In the genomic region with DNA sequence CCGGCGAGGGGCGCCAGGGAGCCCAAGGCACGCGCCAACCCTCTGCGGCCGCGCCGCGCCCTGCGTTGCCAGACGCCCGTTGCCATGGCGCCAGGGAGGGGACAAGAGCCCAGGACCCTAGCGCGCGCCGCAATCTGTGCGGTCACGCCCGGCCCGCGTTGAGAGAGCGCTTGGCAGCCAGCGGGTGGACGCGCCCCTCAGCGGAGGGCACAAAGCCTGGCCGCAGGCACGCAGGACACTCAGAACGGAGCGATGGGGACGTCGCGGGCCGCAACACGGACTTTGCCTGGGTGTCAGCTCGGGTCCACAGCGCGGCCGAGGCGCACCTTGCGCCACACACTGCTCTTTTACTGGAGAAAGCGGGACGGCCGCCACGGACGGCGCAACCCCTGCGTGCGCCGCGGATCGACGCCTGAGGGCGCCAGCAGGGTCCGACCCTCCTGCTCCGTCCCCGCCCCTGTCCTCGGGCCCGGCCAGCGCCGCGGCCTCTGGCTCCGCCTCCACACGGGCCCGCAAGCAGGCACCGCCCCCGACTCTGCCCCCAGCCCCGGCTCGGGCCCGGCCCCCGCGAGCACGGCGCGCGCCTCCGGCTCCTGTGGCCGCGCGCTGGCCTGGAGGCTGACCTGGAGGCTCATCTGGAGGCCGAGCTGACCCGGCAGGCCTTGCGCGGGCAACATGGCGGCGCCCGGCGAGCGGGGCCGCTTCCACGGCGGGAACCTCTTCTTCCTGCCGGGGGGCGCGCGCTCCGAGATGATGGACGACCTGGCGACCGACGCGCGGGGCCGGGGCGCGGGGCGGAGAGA, we compare ENCODE assay signal across 8 cellular contexts. TPM values are rescaled to one million over a fixed set of nuclear protein-coding genes. Genes with fewer than 3 reads are reported as not detected.
DNase-seq lines count a peak whose midpoint lies in the region; ATAC-seq and TF ChIP-seq lines count a peak whose summit lies in the region.

A gene (plus strand): TSS at position 650 of the 803 bp plus-strand sequence. CDS start 26 bp downstream, at position 676.

- peaks cover 8% of the 10 kb centered on the region for H3K36me3 ChIP-seq in CD8-positive, alpha-beta T cell (ENCODE audit: insufficient read depth, low read length)
- peaks cover 0 to 17% (median under 1%) of the 10 kb centered on the region in 4 donors for H3K36me3 ChIP-seq in liver (ENCODE audit: control insufficient read depth in 4 of 4, insufficient read depth in 3 of 4, low read depth in 1 of 4, low read length in 3 of 4)

- peak within 1 kb of the TSS; percentile 82 for H3K4me3 Mint-ChIP-seq in CD8-positive, alpha-beta T cell

- peak within 1 kb of the TSS; percentile 4 to 56 for H3K9ac ChIP-seq in liver (ENCODE audit: low read depth in 1 of 2, low read length in 2 of 2)

- H3K4me3 ChIP-seq in CD8-positive, alpha-beta T cell (ENCODE audit: low read depth, low read length), result peak within 1 kb of the TSS; percentile 71
- H3K4me3 ChIP-seq in liver (ENCODE audit: low read depth in 1 of 3, low read length in 3 of 3), result peak within 1 kb of the TSS; percentile 65 to 90 (median 77)

- peaks cover 15% of the 10 kb centered on the region for H3K4me1 ChIP-seq in CD8-positive, alpha-beta T cell (ENCODE audit: insufficient read depth, low read length)
- H3K4me1 ChIP-seq in liver (ENCODE audit: control insufficient read depth in 4 of 4, insufficient read depth in 4 of 4, low read length in 3 of 4), result peaks cover 5 to 35% (median 17%) of the 10 kb centered on the region in 4 donors

- no peak for TF ChIP-seq CTCF in CD8-positive, alpha-beta T cell (IDR thresholded peaks at IDR 0.05)
- TF ChIP-seq CTCF in liver (IDR thresholded peaks at IDR 0.05; ENCODE audit: low read depth, low read length, missing input control), result peak; percentile 27

- H3K36me3 Mint-ChIP-seq in CD8-positive, alpha-beta T cell, result peaks cover 15% of the 10 kb centered on the region

- POLR2A ChIA-PET in CD8-positive, alpha-beta T cell (lab: Charles Lee), result interaction anchor here (1.4 to 3.8 kb wide), 3 partner anchors 12 to 675 kb away, joined by 3 to 17 read pairs (median 10); a partner anchor contains a TSS

- under 1% methylated on average over 109 of the region's 109 CpGs for WGBS in liver

- H3K27me3 ChIP-seq in CD8-positive, alpha-beta T cell (ENCODE audit: insufficient read depth, low read length), result peaks cover 12% of the 10 kb centered on the region
- H3K27me3 ChIP-seq in liver (ENCODE audit: control insufficient read depth in 4 of 4, insufficient read depth in 4 of 4, low read length in 3 of 4), result no peaks in the 10 kb centered on the region

- H3K27ac Mint-ChIP-seq in CD8-positive, alpha-beta T cell, result peak within 1 kb of the TSS; percentile 66

- H3K9me3 ChIP-seq in CD8-positive, alpha-beta T cell (ENCODE audit: low read length), result no peaks in the 10 kb centered on the region
- no peaks in the 10 kb centered on the region for H3K9me3 ChIP-seq in liver (ENCODE audit: control insufficient read depth in 4 of 4, low read length in 3 of 4)

- TF ChIP-seq RAD21 in liver (IDR thresholded peaks at IDR 0.05), result no peak

- peaks cover 16% of the 10 kb centered on the region for H3K4me1 Mint-ChIP-seq in CD8-positive, alpha-beta T cell (ENCODE audit: low read depth)

- CTCF ChIA-PET in CD8-positive, alpha-beta T cell (lab: Charles Lee), result interaction anchor here (1.4 kb wide), 1 partner anchor 8 kb away, joined by 3 read pairs; no protein-coding TSS in a partner anchor

- peak within 1 kb of the TSS; percentile 48 for H3K27ac ChIP-seq in CD8-positive, alpha-beta T cell (ENCODE audit: low read depth, low read length)
- H3K27ac ChIP-seq in liver (ENCODE audit: low read depth in 1 of 2, low read length in 2 of 2), result peak within 1 kb of the TSS; percentile 83 to 87

- peak; percentile 29 to 77 (median 55) for DNase-seq in CD8-positive, alpha-beta T cell
- DNase-seq in GM19240 (ENCODE audit: insufficient read length, low spot score), result peak; percentile 98
- DNase-seq in NCI-H460 (ENCODE audit: extremely low read depth, low read depth), result peak; percentile 91
- peak; percentile 77 for DNase-seq in activated CD4-positive, alpha-beta T cell treated with anti-CD3 and anti-CD28 coated beads for 48 hours
- DNase-seq in ecto neural progenitor cell (ENCODE audit: low spot score), result peak; percentile 98
- peak; percentile 46 to 70 for DNase-seq in stimulated activated CD4-positive, alpha-beta T cell treated with anti-CD3 and anti-CD28 coated beads, Interleukin-4, amount 100 ng/mL, for 4 hours

- peak; percentile 79 for ATAC-seq in CD8-positive, alpha-beta T cell
- ATAC-seq in HG03378 (IDR thresholded peaks at IDR 0.05; ENCODE audit: unreplicated experiment), result peak; percentile 48

- peaks cover 22% of the 10 kb centered on the region for H3K27me3 Mint-ChIP-seq in CD8-positive, alpha-beta T cell (ENCODE audit: low read depth)

- intact Hi-C loops in CD8-positive, alpha-beta T cell (cut with DNase I, micrococcal nuclease), result loop anchor here in 1 of 2 experiments (1.0 kb wide), 1 partner anchor 24 kb away; a partner anchor contains a TSS

- H3K9me3 Mint-ChIP-seq in CD8-positive, alpha-beta T cell, result no peaks in the 10 kb centered on the region

TF ChIP-seq in liver, 16 proteins besides CTCF, POLR2A, EP300 and RAD21:
- TF ChIP-seq NR2F2 (IDR thresholded peaks at IDR 0.05) (peak; percentile 87), FOXA2 (IDR thresholded peaks at IDR 0.05) (no peak), HNF4G (IDR thresholded peaks at IDR 0.05) (no peak), TAF1 (conservative IDR thresholded peaks at IDR 0.05) (no peak), YY1 (IDR thresholded peaks at IDR 0.05) (peak; percentile 86), HNF4A (conservative IDR thresholded peaks at IDR 0.05) (peak; percentile 81 to 87), JUND (IDR thresholded peaks at IDR 0.05) (no peak), EGR1 (IDR thresholded peaks at IDR 0.05; ENCODE audit: low read depth in 2 of 2) (peak in 1 of 2 donors; percentile 2), RXRA (IDR thresholded peaks at IDR 0.05) (peak in 1 of 2 donors; percentile 29), FOXA1 (IDR thresholded peaks at IDR 0.05) (no peak), SP1 (IDR thresholded peaks at IDR 0.05) (peak; percentile 86), GABPA (IDR thresholded peaks at IDR 0.05 in 1 of 2, conservative IDR thresholded peaks at IDR 0.05 in 1 of 2) (peak in 1 of 2 donors; percentile 48)
- TF ChIP-seq, protein P1, sequence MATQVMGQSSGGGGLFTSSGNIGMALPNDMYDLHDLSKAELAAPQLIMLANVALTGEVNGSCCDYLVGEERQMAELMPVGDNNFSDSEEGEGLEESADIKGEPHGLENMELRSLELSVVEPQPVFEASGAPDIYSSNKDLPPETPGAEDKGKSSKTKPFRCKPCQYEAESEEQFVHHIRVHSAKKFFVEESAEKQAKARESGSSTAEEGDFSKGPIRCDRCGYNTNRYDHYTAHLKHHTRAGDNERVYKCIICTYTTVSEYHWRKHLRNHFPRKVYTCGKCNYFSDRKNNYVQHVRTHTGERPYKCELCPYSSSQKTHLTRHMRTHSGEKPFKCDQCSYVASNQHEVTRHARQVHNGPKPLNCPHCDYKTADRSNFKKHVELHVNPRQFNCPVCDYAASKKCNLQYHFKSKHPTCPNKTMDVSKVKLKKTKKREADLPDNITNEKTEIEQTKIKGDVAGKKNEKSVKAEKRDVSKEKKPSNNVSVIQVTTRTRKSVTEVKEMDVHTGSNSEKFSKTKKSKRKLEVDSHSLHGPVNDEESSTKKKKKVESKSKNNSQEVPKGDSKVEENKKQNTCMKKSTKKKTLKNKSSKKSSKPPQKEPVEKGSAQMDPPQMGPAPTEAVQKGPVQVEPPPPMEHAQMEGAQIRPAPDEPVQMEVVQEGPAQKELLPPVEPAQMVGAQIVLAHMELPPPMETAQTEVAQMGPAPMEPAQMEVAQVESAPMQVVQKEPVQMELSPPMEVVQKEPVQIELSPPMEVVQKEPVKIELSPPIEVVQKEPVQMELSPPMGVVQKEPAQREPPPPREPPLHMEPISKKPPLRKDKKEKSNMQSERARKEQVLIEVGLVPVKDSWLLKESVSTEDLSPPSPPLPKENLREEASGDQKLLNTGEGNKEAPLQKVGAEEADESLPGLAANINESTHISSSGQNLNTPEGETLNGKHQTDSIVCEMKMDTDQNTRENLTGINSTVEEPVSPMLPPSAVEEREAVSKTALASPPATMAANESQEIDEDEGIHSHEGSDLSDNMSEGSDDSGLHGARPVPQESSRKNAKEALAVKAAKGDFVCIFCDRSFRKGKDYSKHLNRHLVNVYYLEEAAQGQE (IDR thresholded peaks at IDR 0.05), result peak; percentile 32
- TF ChIP-seq, protein P2, sequence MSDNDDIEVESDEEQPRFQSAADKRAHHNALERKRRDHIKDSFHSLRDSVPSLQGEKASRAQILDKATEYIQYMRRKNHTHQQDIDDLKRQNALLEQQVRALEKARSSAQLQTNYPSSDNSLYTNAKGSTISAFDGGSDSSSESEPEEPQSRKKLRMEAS (IDR thresholded peaks at IDR 0.05), result no peak
- TF ChIP-seq, protein P3, sequence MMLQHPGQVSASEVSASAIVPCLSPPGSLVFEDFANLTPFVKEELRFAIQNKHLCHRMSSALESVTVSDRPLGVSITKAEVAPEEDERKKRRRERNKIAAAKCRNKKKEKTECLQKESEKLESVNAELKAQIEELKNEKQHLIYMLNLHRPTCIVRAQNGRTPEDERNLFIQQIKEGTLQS (IDR thresholded peaks at IDR 0.05), result no peak
- TF ChIP-seq, protein P4, sequence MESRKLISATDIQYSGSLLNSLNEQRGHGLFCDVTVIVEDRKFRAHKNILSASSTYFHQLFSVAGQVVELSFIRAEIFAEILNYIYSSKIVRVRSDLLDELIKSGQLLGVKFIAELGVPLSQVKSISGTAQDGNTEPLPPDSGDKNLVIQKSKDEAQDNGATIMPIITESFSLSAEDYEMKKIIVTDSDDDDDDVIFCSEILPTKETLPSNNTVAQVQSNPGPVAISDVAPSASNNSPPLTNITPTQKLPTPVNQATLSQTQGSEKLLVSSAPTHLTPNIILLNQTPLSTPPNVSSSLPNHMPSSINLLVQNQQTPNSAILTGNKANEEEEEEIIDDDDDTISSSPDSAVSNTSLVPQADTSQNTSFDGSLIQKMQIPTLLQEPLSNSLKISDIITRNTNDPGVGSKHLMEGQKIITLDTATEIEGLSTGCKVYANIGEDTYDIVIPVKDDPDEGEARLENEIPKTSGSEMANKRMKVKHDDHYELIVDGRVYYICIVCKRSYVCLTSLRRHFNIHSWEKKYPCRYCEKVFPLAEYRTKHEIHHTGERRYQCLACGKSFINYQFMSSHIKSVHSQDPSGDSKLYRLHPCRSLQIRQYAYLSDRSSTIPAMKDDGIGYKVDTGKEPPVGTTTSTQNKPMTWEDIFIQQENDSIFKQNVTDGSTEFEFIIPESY (IDR thresholded peaks at IDR 0.05), result no peak

RNA-seq across cellular contexts. Expression of the gene that starts here (rescaled TPM):
- 10 to 100 TPM; 15.6 to 16.1 TPM for total RNA-seq in CD8-positive, alpha-beta T cell
- total RNA-seq in NCI-H460 (2014; rRNA removed; shearing (Covaris generic)), result 26.1 and 30.8 TPM in 2 replicates
- polyA plus RNA-seq in NCI-H460 (2014; cell fraction: nucleus; rRNA removed), result 61.4 and 77.3 TPM in 2 replicates
- total RNA-seq in liver, result 1 to 10 TPM; 7.4 to 9.0 TPM
- polyA plus RNA-seq in liver, result 10 to 100 TPM; 21.3 to 28.4 TPM

Comparison
In these comparisons a context has a peak if more than half of its experiments do, and no peak if none do; other contexts are left out.
1. Peak in every context shown above with its lines: DNase-seq, ATAC-seq, H3K4me3 ChIP-seq and H3K27ac ChIP-seq.